ENCODE assay signal across 9 cellular contexts in the genomic region with DNA sequence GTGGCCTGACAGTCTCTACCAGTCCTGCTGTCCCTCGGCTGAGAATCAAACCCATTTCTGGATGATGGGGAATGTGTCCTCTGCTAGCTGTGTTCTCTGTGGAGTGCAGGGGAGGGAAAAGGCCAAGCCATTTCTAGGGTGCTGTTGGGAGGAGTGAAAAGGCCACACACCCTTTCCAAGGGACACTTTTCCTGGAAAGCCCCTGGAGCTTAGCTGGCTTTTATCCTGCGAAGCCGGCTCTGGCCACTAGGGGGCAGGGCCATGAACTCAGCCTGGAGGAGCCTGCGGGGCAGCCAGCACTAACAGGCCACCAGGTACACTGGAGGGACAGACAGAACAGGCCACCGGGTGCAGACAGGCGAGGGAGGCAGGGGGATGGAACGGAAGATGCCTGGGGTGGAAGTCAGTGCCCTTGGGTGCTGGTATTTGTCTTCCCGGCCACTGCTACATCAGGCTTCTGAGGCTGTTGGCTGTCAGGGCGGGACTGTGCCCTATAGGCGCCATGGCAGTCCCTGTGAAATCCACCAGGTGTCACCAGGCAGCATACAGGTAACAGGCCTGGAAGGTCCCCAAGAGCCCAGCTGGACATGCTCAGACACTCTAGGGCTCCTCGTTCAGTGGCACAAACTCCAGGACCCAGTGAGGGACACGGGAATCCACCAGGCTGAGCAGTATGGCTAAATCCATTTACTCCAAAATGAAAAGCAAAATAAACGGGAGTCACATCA. TPM values are rescaled to one million over a fixed set of nuclear protein-coding genes. Genes with fewer than 3 reads are reported as not detected.
DNase-seq lines count a peak whose midpoint lies in the region; ATAC-seq and TF ChIP-seq lines count a peak whose summit lies in the region.
"Not testable (repeated sequence)": the region's sequence is repeated elsewhere in the genome, so short reads cannot be mapped to it uniquely, and the experiment has no call there.
"Had no signal": no experiment of that assay in that cellular context is flagged by ENCODE, and none has a peak within 500 bp of the region (broad histone marks: within the 10 kb centered on the region; RNA-seq: fewer than 3 reads in every experiment).

No MANE protein-coding gene starts in this region.

- H3K4me1 ChIP-seq in CD8-positive, alpha-beta T cell (ENCODE audit: insufficient read depth, low read length); PC-9 (replicated peaks; ENCODE audit: insufficient read depth); right cardiac atrium (ENCODE audit: control insufficient read depth, insufficient read depth, low read length); prostate gland (replicated peaks): not testable (repeated sequence)

- TF ChIP-seq CTCF in CD8-positive, alpha-beta T cell (IDR thresholded peaks at IDR 0.05), result peak; percentile 59
- TF ChIP-seq CTCF in PC-9 (conservative IDR thresholded peaks at IDR 0.05) (peak; percentile 82), MCF 10A (IDR thresholded peaks at IDR 0.05; ENCODE audit: unreplicated experiment) (peak; percentile 65), prostate gland (IDR thresholded peaks at IDR 0.05) (peak; percentile 20 to 44 (median 30))

- H3K4me3 ChIP-seq in CD8-positive, alpha-beta T cell (ENCODE audit: low read depth, low read length); PC-9; right cardiac atrium (ENCODE audit: low read length); prostate gland: not testable (repeated sequence)

- 37% methylated on average over 7 of the region's 13 CpGs for WGBS in right cardiac atrium
- WGBS in prostate gland, result 17% methylated on average over 6 of the region's 13 CpGs

- H3K27ac ChIP-seq in CD8-positive, alpha-beta T cell (ENCODE audit: low read depth, low read length); PC-9; right cardiac atrium (ENCODE audit: low read length); prostate gland: not testable (repeated sequence)

- H3F3A ChIP-seq in PC-9 (ENCODE audit: insufficient read depth, low read depth), result not testable (repeated sequence)

- not testable (repeated sequence) for H2AFZ ChIP-seq in PC-9

- not testable (repeated sequence) for H3K27me3 Mint-ChIP-seq in CD8-positive, alpha-beta T cell (ENCODE audit: low read depth)
- peaks cover 17% of the 10 kb centered on the region for H3K27me3 Mint-ChIP-seq in MCF 10A (ENCODE audit: insufficient read depth, unreplicated experiment)

- DNase-seq in CD8-positive, alpha-beta T cell, result peak; percentile 18 to 70 (median 41)
- peak in 1 of 2 experiments; percentile 82 for DNase-seq in PC-9
- peak; percentile 80 for DNase-seq in activated CD8-positive, alpha-beta memory T cell treated with anti-CD3 and anti-CD28 coated beads, Interleukin-2, amount 50 U/mL, for 48 hours
- DNase-seq in MCF 10A (ENCODE audit: unreplicated experiment), result not testable (repeated sequence)
- DNase-seq in right cardiac atrium, result peak in 2 of 3 donors; percentile 74 to 79
- peak; percentile 29 for DNase-seq in prostate gland (ENCODE audit: low spot score)
- peak; percentile 23 to 34 for DNase-seq in stimulated activated CD8-positive, alpha-beta memory T cell treated with anti-CD3 and anti-CD28 coated beads, Interleukin-7, amount 100 ng/mL, for 1 hour (ENCODE audit: low read depth in 2 of 2)

- H3K27ac Mint-ChIP-seq in CD8-positive, alpha-beta T cell; MCF 10A (ENCODE audit: low read depth, unreplicated experiment): not testable (repeated sequence)

- H3K4me3 Mint-ChIP-seq in CD8-positive, alpha-beta T cell; MCF 10A (ENCODE audit: unreplicated experiment): not testable (repeated sequence)

- BruUV-seq in PC-9 (replicated peaks; lab: Mats Ljungman, UMichigan); MCF 10A (replicated peaks; lab: Mats Ljungman, UMichigan): not testable (repeated sequence)

- not testable (repeated sequence) for H3K9me3 ChIP-seq in CD8-positive, alpha-beta T cell (ENCODE audit: low read length); PC-9 (ENCODE audit: insufficient read depth, low read depth); right cardiac atrium (ENCODE audit: control insufficient read depth, low read length); prostate gland

- not testable (repeated sequence) for H3K9me2 ChIP-seq in PC-9 (ENCODE audit: insufficient read depth)

- H3K36me3 ChIP-seq in CD8-positive, alpha-beta T cell (ENCODE audit: insufficient read depth, low read length); PC-9 (ENCODE audit: low read depth); prostate gland: not testable (repeated sequence)

- not testable (repeated sequence) for H3K79me2 ChIP-seq in PC-9 (ENCODE audit: low read depth)

- POLR2A ChIA-PET in CD8-positive, alpha-beta T cell (lab: Charles Lee); PC-9 (lab: Charles Lee; ENCODE audit: unreplicated experiment); MCF 10A (lab: Yijun Ruan, JAX): not testable (repeated sequence)

- ATAC-seq in CD8-positive, alpha-beta T cell, result peak; percentile 92
- ATAC-seq in GM21529 (IDR thresholded peaks at IDR 0.05; ENCODE audit: unreplicated experiment), result peak; percentile 59
- peak; percentile 62 to 77 for ATAC-seq in right cardiac atrium

- H3K27me3 ChIP-seq in CD8-positive, alpha-beta T cell (ENCODE audit: insufficient read depth, low read length); PC-9 (ENCODE audit: insufficient read depth, low read depth); right cardiac atrium (ENCODE audit: control insufficient read depth, insufficient read depth); prostate gland (replicated peaks; ENCODE audit: insufficient read depth): not testable (repeated sequence)

- H4K20me1 ChIP-seq in PC-9 (ENCODE audit: insufficient read depth), result not testable (repeated sequence)

- intact Hi-C loops in CD8-positive, alpha-beta T cell (cut with DNase I, micrococcal nuclease); PC-9 (cut with micrococcal nuclease; ENCODE audit: unreplicated experiment); MCF 10A (cut with micrococcal nuclease); right cardiac atrium (cut with DNase I); prostate gland (cut with DNase I): not testable (repeated sequence)

- H3K9me3 Mint-ChIP-seq in CD8-positive, alpha-beta T cell; MCF 10A (ENCODE audit: unreplicated experiment): not testable (repeated sequence)

- TF ChIP-seq POLR2A in prostate gland (IDR thresholded peaks at IDR 0.05), result not testable (repeated sequence)

- not testable (repeated sequence) for H3K4me1 Mint-ChIP-seq in CD8-positive, alpha-beta T cell (ENCODE audit: low read depth); MCF 10A (ENCODE audit: insufficient read depth, unreplicated experiment)

- H3K4me2 ChIP-seq in PC-9, result peak overlapping the region; percentile 62

- H3K36me3 Mint-ChIP-seq in CD8-positive, alpha-beta T cell; MCF 10A (ENCODE audit: insufficient read depth, unreplicated experiment): not testable (repeated sequence)

- CTCF ChIA-PET in CD8-positive, alpha-beta T cell (lab: Charles Lee), result not testable (repeated sequence)
- CTCF ChIA-PET in PC-9 (lab: Charles Lee) (interaction anchor here (0.7 kb wide), 1 partner anchor 17 kb away, joined by 4 read pairs; no protein-coding TSS in a partner anchor), MCF 10A (lab: Yijun Ruan, JAX) (interaction anchor here (1.7 kb wide), 1 partner anchor 11 kb away, joined by 3 read pairs; no protein-coding TSS in a partner anchor)

RNA-seq across cellular contexts. Expression of a gene that starts 16.5 kb away (rescaled TPM):
- not detected for total RNA-seq in CD8-positive, alpha-beta T cell
- total RNA-seq in PC-9 (2021), result 1.2 TPM in 1 of 2 replicates, not detected in the other
- not detected in 2 replicates for total RNA-seq in MCF 10A (2022)
- not detected for total RNA-seq in right cardiac atrium
- not detected for polyA plus RNA-seq in right cardiac atrium
- total RNA-seq in prostate gland, result 1 to 10 TPM in 1 of 2 donors, not detected in 1; 4.4 TPM
- total RNA-seq: H4 had no signal

Comparison
In these comparisons a context has a peak if more than half of its experiments do, and no peak if none do; other contexts are left out.
1. CTCF ChIP-seq: peak in every context shown above with its lines; median percentile 82 in PC-9; 65 in MCF 10A; 59 in CD8-positive, alpha-beta T cell; 30 in prostate gland.